In genomic region chr2:219119422-219120043, GRCh38 we compare ENCODE assay signal across 8 cellular contexts. TPM values are rescaled to one million over a fixed set of nuclear protein-coding genes. Genes with fewer than 3 reads are reported as not detected.
DNase-seq lines count a peak whose midpoint lies in the region; ATAC-seq, FAIRE-seq and TF ChIP-seq lines count a peak whose summit lies in the region.

No MANE protein-coding gene starts in this region.

- intact Hi-C loops in left ventricle myocardium superior (cut with micrococcal nuclease) = loop anchor here (5.0 kb wide), 1 partner anchor 62 kb away; no protein-coding TSS in a partner anchor

- peak; percentile 88 for ATAC-seq in SK-N-SH treated with all-trans-retinoic acid at 6 μM for 48 hours
- peak; percentile 79 for ATAC-seq in left ventricle myocardium superior
- no peak for ATAC-seq in HG03045 (IDR thresholded peaks at IDR 0.05; ENCODE audit: unreplicated experiment)
- ATAC-seq in GM18520 (IDR thresholded peaks at IDR 0.05; ENCODE audit: unreplicated experiment) = no peak

- H3K27ac ChIP-seq in small intestine (ENCODE audit: low read depth in 1 of 2, low read length in 1 of 2) = no peak overlapping the region

- peaks cover 3% of the 10 kb centered on the region for H3K4me1 ChIP-seq in adipocyte (ENCODE audit: control insufficient read depth, insufficient read depth, low read length)
- H3K4me1 ChIP-seq in small intestine (ENCODE audit: control insufficient read depth in 2 of 2, insufficient read depth in 1 of 2, low read depth in 1 of 2, low read length in 1 of 2) = peaks cover 0 to 8% of the 10 kb centered on the region in 2 donors

- H3K36me3 ChIP-seq in adipocyte (ENCODE audit: control insufficient read depth, insufficient read depth, low read length, severe bottlenecking) (no peaks in the 10 kb centered on the region), small intestine (ENCODE audit: control insufficient read depth in 2 of 2, insufficient read depth in 2 of 2, low read length in 2 of 2) (peaks cover 0 to 2% of the 10 kb centered on the region in 2 donors)

- FAIRE-seq in small intestine (lab: Jason Lieb, UNC) = no peak

- 54 to 60% (median 57%) methylated on average over 7 of the region's 7 CpGs for WGBS in small intestine, 3 donors

- H3K9me3 ChIP-seq in adipocyte (ENCODE audit: control insufficient read depth, low read length) (no peaks in the 10 kb centered on the region), small intestine (ENCODE audit: control insufficient read depth, low read depth) (no peaks in the 10 kb centered on the region)

- no peak overlapping the region for H3K9ac ChIP-seq in adipocyte (ENCODE audit: low read length)

- DNase-seq in COR-L47 (lab: John Stamatoyannopoulos, UW) (peak; percentile 57), HK-2 (ENCODE audit: unreplicated experiment) (peak; percentile 49), adipocyte (ENCODE audit: low read depth) (peak; percentile 83), left ventricle myocardium superior (peak; percentile 67), small intestine (peak; percentile 74)

- H3K4me3 ChIP-seq in adipocyte (ENCODE audit: low read length) = no peak overlapping the region
- no peak overlapping the region for H3K4me3 ChIP-seq in small intestine (ENCODE audit: low read depth in 1 of 2, low read length in 2 of 2)

- peaks cover 7% of the 10 kb centered on the region for H3K27me3 ChIP-seq in adipocyte (replicated peaks; ENCODE audit: control insufficient read depth, insufficient read depth, low read length)
- no peaks in the 10 kb centered on the region for H3K27me3 ChIP-seq in small intestine (ENCODE audit: control insufficient read depth in 2 of 2, insufficient read depth in 2 of 2, low read length in 2 of 2)

TF ChIP-seq in SK-N-SH treated with all-trans-retinoic acid at 6 μM for 48 hours, 23 proteins besides CTCF, POLR2A, EP300 and RAD21:
- no peak for TF ChIP-seq RARB (CRISPR knock-in tag; IDR thresholded peaks at IDR 0.05)
- TF ChIP-seq TSHZ2 (CRISPR knock-in tag; IDR thresholded peaks at IDR 0.05) = no peak
- TF ChIP-seq ZFP30 (CRISPR knock-in tag; IDR thresholded peaks at IDR 0.05) = no peak
- no peak for TF ChIP-seq ZC3H10 (CRISPR knock-in tag; IDR thresholded peaks at IDR 0.05)
- no peak for TF ChIP-seq PATZ1 (CRISPR knock-in tag; IDR thresholded peaks at IDR 0.05; ENCODE audit: borderline replicate concordance)
- TF ChIP-seq CSRNP3 (CRISPR knock-in tag; IDR thresholded peaks at IDR 0.05) = no peak
- TF ChIP-seq ARNTL (CRISPR knock-in tag; IDR thresholded peaks at IDR 0.05; ENCODE audit: borderline replicate concordance, low read depth) = no peak
- no peak for TF ChIP-seq ZNF70 (CRISPR knock-in tag; IDR thresholded peaks at IDR 0.05)
- TF ChIP-seq GLIS3 (CRISPR knock-in tag; IDR thresholded peaks at IDR 0.05) = no peak
- no peak for TF ChIP-seq OSR1 (CRISPR knock-in tag; IDR thresholded peaks at IDR 0.05)
- no peak for TF ChIP-seq PPARA (CRISPR knock-in tag; IDR thresholded peaks at IDR 0.05; ENCODE audit: borderline replicate concordance)
- TF ChIP-seq ZNF565 (CRISPR knock-in tag; conservative IDR thresholded peaks at IDR 0.05; ENCODE audit: low read depth) = no peak
- no peak for TF ChIP-seq POU6F1 (CRISPR knock-in tag; IDR thresholded peaks at IDR 0.05; ENCODE audit: borderline replicate concordance, low read depth)
- TF ChIP-seq BACH2 (CRISPR knock-in tag; IDR thresholded peaks at IDR 0.05; ENCODE audit: borderline replicate concordance) = no peak
- TF ChIP-seq TCF4 (CRISPR knock-in tag; IDR thresholded peaks at IDR 0.05; ENCODE audit: borderline replicate concordance) = no peak
- TF ChIP-seq ZNF8 (CRISPR knock-in tag; IDR thresholded peaks at IDR 0.05) = no peak
- no peak for TF ChIP-seq TOX (CRISPR knock-in tag; IDR thresholded peaks at IDR 0.05; ENCODE audit: borderline replicate concordance)
- TF ChIP-seq ZFP3 (CRISPR knock-in tag; IDR thresholded peaks at IDR 0.05) = no peak
- no peak for TF ChIP-seq CSDC2 (CRISPR knock-in tag; IDR thresholded peaks at IDR 0.05)
- no peak for TF ChIP-seq ISL1 (CRISPR knock-in tag; IDR thresholded peaks at IDR 0.05)

RNA-seq across cellular contexts. Expression of gene NHEJ1, which starts 41.1 kb away (rescaled TPM):
- total RNA-seq in left ventricle myocardium superior = 7.0 TPM
- 10 to 100 TPM; 19.3 to 40.0 (median 33.2) TPM for polyA plus RNA-seq in small intestine

RNA-seq across cellular contexts. Expression of gene SLC23A3, which starts 50.3 kb away (rescaled TPM):
- 0.37 TPM for total RNA-seq in left ventricle myocardium superior
- 10 to 100 TPM in 2 of 3 donors, 1 to 10 TPM in 1; 4.3 to 26.6 (median 11.1) TPM for polyA plus RNA-seq in small intestine

RNA-seq across cellular contexts. Expression of gene CNPPD1, which starts 57.2 kb away (rescaled TPM):
- 65.0 TPM for total RNA-seq in left ventricle myocardium superior
- 10 to 100 TPM; 54.6 to 86.7 (median 81.2) TPM for polyA plus RNA-seq in small intestine

RNA-seq across cellular contexts. Expression of gene RETREG2, which starts 58.5 kb away (rescaled TPM):
- total RNA-seq in left ventricle myocardium superior = 41.1 TPM
- 10 to 100 TPM; 36.2 to 66.0 (median 43.0) TPM for polyA plus RNA-seq in small intestine

RNA-seq across cellular contexts. Expression of gene IHH, which starts 58.8 kb away (rescaled TPM):
- not detected for total RNA-seq in left ventricle myocardium superior
- polyA plus RNA-seq in small intestine = 10 to 100 TPM; 13.5 to 29.2 (median 29.1) TPM

Comparison
In these comparisons a context has a peak if more than half of its experiments do, and no peak if none do; other contexts are left out.
1. ATAC-seq: peak in SK-N-SH treated with all-trans-retinoic acid at 6 μM for 48 hours (single experiment) and left ventricle myocardium superior (single experiment); none in HG03045 (single experiment) and GM18520 (single experiment).
2. Peak in every context shown above with its lines, with median percentiles within 50 percentile points of each other: DNase-seq.